ENCODE assay signal across 1 cellular context in the genomic region with DNA sequence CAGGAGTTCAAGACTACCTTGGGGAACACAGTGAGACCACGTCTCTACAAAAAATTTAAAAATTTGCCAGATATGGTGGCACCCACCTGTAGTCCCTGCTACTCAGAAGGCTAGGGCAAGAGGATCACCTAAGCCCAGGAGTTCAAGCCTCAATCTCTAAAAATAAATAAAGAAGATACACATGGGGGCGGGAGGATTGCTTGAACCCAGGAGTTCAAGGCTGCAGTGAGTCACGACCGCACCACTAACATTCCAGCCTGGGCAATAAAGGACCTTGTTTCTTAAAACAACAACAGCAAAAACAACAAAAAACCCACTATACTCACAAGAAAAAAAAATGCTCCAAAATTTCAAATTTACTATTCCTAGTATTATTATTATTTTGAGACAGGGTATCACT.
TF ChIP-seq lines count a peak whose summit lies in the region.

No MANE protein-coding gene starts in this region.

TF ChIP-seq in HepG2, 621 proteins besides CTCF, POLR2A, EP300 and RAD21 (continued from another document and continues in another):
- TF ChIP-seq, protein P1, sequence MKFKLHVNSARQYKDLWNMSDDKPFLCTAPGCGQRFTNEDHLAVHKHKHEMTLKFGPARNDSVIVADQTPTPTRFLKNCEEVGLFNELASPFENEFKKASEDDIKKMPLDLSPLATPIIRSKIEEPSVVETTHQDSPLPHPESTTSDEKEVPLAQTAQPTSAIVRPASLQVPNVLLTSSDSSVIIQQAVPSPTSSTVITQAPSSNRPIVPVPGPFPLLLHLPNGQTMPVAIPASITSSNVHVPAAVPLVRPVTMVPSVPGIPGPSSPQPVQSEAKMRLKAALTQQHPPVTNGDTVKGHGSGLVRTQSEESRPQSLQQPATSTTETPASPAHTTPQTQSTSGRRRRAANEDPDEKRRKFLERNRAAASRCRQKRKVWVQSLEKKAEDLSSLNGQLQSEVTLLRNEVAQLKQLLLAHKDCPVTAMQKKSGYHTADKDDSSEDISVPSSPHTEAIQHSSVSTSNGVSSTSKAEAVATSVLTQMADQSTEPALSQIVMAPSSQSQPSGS (CRISPR knock-in tag; IDR thresholded peaks at IDR 0.05), result no peak
- TF ChIP-seq ZFP62 (CRISPR knock-in tag; IDR thresholded peaks at IDR 0.05) (no peak), ZSCAN20 (CRISPR knock-in tag; IDR thresholded peaks at IDR 0.05; ENCODE audit: borderline replicate concordance) (no peak), ZNF564 (CRISPR knock-in tag; IDR thresholded peaks at IDR 0.05) (no peak), GATAD2A (CRISPR knock-in tag; IDR thresholded peaks at IDR 0.05) (peak; percentile 57), ZMYM2 (CRISPR knock-in tag; IDR thresholded peaks at IDR 0.05) (0 out of 2 replicates have a peak, but pooled peaks have one; percentile 39), SMAD1 (CRISPR knock-in tag; IDR thresholded peaks at IDR 0.05; ENCODE audit: borderline replicate concordance, low read depth) (no peak), BRD4 (CRISPR knock-in tag; IDR thresholded peaks at IDR 0.05) (no peak), HDAC2 (CRISPR knock-in tag; IDR thresholded peaks at IDR 0.05) (peak; percentile 44; the same call in 1 of the 2 replicates), ZNF296 (CRISPR knock-in tag; conservative IDR thresholded peaks at IDR 0.05) (no peak), ZNF782 (CRISPR knock-in tag; IDR thresholded peaks at IDR 0.05; ENCODE audit: borderline replicate concordance) (no peak), POGK (CRISPR knock-in tag; conservative IDR thresholded peaks at IDR 0.05) (no peak), NFRKB (IDR thresholded peaks at IDR 0.05) (no peak), REL (CRISPR knock-in tag; conservative IDR thresholded peaks at IDR 0.05) (no peak), RCOR2 (CRISPR knock-in tag; IDR thresholded peaks at IDR 0.05) (peak; percentile 47; the same call in 1 of the 2 replicates), NR2F2 (IDR thresholded peaks at IDR 0.05; ENCODE audit: borderline replicate concordance, low read depth) (peak; percentile 89), ZNF816 (CRISPR knock-in tag; IDR thresholded peaks at IDR 0.05; ENCODE audit: borderline replicate concordance) (no peak), MAFK (conservative IDR thresholded peaks at IDR 0.05 in 1 of 2, IDR thresholded peaks at IDR 0.05 in 1 of 2; ENCODE audit: low read length in 2 of 2) (no peak), ARNTL (CRISPR knock-in tag; IDR thresholded peaks at IDR 0.05) (no peak), ZFP36L2 (CRISPR knock-in tag; IDR thresholded peaks at IDR 0.05) (no peak), CCAR2 (optimal IDR thresholded peaks at IDR 0.05; ENCODE audit: low read depth, low read length) (no peak), ZNF766 (CRISPR knock-in tag; IDR thresholded peaks at IDR 0.05; ENCODE audit: borderline replicate concordance) (no peak), NCOA2 (CRISPR knock-in tag; IDR thresholded peaks at IDR 0.05) (peak; percentile 68), NONO (IDR thresholded peaks at IDR 0.05) (no peak), NONO (CRISPR knock-in tag; conservative IDR thresholded peaks at IDR 0.05) (no peak), ZNF788 (CRISPR knock-in tag; IDR thresholded peaks at IDR 0.05; ENCODE audit: borderline replicate concordance) (no peak), ZFY (CRISPR knock-in tag; IDR thresholded peaks at IDR 0.05) (no peak), TOE1 (CRISPR knock-in tag; IDR thresholded peaks at IDR 0.05) (no peak)
- TF ChIP-seq, protein P2, sequence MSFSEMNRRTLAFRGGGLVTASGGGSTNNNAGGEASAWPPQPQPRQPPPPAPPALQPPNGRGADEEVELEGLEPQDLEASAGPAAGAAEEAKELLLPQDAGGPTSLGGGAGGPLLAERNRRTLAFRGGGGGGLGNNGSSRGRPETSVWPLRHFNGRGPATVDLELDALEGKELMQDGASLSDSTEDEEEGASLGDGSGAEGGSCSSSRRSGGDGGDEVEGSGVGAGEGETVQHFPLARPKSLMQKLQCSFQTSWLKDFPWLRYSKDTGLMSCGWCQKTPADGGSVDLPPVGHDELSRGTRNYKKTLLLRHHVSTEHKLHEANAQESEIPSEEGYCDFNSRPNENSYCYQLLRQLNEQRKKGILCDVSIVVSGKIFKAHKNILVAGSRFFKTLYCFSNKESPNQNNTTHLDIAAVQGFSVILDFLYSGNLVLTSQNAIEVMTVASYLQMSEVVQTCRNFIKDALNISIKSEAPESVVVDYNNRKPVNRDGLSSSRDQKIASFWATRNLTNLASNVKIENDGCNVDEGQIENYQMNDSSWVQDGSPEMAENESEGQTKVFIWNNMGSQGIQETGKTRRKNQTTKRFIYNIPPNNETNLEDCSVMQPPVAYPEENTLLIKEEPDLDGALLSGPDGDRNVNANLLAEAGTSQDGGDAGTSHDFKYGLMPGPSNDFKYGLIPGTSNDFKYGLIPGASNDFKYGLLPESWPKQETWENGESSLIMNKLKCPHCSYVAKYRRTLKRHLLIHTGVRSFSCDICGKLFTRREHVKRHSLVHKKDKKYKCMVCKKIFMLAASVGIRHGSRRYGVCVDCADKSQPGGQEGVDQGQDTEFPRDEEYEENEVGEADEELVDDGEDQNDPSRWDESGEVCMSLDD (CRISPR knock-in tag; IDR thresholded peaks at IDR 0.05; ENCODE audit: borderline replicate concordance), result no peak
- TF ChIP-seq, protein P3, sequence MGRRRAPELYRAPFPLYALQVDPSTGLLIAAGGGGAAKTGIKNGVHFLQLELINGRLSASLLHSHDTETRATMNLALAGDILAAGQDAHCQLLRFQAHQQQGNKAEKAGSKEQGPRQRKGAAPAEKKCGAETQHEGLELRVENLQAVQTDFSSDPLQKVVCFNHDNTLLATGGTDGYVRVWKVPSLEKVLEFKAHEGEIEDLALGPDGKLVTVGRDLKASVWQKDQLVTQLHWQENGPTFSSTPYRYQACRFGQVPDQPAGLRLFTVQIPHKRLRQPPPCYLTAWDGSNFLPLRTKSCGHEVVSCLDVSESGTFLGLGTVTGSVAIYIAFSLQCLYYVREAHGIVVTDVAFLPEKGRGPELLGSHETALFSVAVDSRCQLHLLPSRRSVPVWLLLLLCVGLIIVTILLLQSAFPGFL (CRISPR knock-in tag; IDR thresholded peaks at IDR 0.05), result no peak
- TF ChIP-seq, protein P4, sequence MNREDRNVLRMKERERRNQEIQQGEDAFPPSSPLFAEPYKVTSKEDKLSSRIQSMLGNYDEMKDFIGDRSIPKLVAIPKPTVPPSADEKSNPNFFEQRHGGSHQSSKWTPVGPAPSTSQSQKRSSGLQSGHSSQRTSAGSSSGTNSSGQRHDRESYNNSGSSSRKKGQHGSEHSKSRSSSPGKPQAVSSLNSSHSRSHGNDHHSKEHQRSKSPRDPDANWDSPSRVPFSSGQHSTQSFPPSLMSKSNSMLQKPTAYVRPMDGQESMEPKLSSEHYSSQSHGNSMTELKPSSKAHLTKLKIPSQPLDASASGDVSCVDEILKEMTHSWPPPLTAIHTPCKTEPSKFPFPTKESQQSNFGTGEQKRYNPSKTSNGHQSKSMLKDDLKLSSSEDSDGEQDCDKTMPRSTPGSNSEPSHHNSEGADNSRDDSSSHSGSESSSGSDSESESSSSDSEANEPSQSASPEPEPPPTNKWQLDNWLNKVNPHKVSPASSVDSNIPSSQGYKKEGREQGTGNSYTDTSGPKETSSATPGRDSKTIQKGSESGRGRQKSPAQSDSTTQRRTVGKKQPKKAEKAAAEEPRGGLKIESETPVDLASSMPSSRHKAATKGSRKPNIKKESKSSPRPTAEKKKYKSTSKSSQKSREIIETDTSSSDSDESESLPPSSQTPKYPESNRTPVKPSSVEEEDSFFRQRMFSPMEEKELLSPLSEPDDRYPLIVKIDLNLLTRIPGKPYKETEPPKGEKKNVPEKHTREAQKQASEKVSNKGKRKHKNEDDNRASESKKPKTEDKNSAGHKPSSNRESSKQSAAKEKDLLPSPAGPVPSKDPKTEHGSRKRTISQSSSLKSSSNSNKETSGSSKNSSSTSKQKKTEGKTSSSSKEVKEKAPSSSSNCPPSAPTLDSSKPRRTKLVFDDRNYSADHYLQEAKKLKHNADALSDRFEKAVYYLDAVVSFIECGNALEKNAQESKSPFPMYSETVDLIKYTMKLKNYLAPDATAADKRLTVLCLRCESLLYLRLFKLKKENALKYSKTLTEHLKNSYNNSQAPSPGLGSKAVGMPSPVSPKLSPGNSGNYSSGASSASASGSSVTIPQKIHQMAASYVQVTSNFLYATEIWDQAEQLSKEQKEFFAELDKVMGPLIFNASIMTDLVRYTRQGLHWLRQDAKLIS (CRISPR knock-in tag; IDR thresholded peaks at IDR 0.05), result no peak
- TF ChIP-seq, protein P5, sequence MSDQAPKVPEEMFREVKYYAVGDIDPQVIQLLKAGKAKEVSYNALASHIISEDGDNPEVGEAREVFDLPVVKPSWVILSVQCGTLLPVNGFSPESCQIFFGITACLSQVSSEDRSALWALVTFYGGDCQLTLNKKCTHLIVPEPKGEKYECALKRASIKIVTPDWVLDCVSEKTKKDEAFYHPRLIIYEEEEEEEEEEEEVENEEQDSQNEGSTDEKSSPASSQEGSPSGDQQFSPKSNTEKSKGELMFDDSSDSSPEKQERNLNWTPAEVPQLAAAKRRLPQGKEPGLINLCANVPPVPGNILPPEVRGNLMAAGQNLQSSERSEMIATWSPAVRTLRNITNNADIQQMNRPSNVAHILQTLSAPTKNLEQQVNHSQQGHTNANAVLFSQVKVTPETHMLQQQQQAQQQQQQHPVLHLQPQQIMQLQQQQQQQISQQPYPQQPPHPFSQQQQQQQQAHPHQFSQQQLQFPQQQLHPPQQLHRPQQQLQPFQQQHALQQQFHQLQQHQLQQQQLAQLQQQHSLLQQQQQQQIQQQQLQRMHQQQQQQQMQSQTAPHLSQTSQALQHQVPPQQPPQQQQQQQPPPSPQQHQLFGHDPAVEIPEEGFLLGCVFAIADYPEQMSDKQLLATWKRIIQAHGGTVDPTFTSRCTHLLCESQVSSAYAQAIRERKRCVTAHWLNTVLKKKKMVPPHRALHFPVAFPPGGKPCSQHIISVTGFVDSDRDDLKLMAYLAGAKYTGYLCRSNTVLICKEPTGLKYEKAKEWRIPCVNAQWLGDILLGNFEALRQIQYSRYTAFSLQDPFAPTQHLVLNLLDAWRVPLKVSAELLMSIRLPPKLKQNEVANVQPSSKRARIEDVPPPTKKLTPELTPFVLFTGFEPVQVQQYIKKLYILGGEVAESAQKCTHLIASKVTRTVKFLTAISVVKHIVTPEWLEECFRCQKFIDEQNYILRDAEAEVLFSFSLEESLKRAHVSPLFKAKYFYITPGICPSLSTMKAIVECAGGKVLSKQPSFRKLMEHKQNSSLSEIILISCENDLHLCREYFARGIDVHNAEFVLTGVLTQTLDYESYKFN (CRISPR knock-in tag; conservative IDR thresholded peaks at IDR 0.05), result peak; percentile 68
- TF ChIP-seq, protein P6, sequence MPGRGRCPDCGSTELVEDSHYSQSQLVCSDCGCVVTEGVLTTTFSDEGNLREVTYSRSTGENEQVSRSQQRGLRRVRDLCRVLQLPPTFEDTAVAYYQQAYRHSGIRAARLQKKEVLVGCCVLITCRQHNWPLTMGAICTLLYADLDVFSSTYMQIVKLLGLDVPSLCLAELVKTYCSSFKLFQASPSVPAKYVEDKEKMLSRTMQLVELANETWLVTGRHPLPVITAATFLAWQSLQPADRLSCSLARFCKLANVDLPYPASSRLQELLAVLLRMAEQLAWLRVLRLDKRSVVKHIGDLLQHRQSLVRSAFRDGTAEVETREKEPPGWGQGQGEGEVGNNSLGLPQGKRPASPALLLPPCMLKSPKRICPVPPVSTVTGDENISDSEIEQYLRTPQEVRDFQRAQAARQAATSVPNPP (CRISPR knock-in tag; IDR thresholded peaks at IDR 0.05), result no peak
- TF ChIP-seq, protein P7, sequence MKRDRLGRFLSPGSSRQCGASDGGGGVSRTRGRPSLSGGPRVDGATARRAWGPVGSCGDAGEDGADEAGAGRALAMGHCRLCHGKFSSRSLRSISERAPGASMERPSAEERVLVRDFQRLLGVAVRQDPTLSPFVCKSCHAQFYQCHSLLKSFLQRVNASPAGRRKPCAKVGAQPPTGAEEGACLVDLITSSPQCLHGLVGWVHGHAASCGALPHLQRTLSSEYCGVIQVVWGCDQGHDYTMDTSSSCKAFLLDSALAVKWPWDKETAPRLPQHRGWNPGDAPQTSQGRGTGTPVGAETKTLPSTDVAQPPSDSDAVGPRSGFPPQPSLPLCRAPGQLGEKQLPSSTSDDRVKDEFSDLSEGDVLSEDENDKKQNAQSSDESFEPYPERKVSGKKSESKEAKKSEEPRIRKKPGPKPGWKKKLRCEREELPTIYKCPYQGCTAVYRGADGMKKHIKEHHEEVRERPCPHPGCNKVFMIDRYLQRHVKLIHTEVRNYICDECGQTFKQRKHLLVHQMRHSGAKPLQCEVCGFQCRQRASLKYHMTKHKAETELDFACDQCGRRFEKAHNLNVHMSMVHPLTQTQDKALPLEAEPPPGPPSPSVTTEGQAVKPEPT (CRISPR knock-in tag; IDR thresholded peaks at IDR 0.05; ENCODE audit: low read depth), result no peak
